ENCODE assay signal across 18 cellular contexts in genomic region chr5:91177085-91177484, GRCh38.
"Had no signal": no experiment of that assay in that cellular context is flagged by ENCODE, and none has a peak within 500 bp of the region (broad histone marks: within the 10 kb centered on the region; RNA-seq: fewer than 3 reads in every experiment).

No MANE protein-coding gene starts in this region.

- H3K4me2 ChIP-seq: hepatocyte had no signal

- H3K27ac ChIP-seq: hepatocyte, left ventricle myocardium inferior, spleen, thyroid gland had no signal

- H3K27me3 ChIP-seq: hepatocyte, spleen, thyroid gland had no signal

- FAIRE-seq: astrocyte, TTC549 had no signal

- H2AFZ ChIP-seq: hepatocyte had no signal

- H3K4me1 ChIP-seq: thyroid gland had no signal

- H3K9me3 ChIP-seq: left ventricle myocardium inferior, spleen, thyroid gland had no signal

- H3K4me3 ChIP-seq: hepatocyte, left ventricle myocardium inferior, spleen, thyroid gland had no signal

- H3K36me3 ChIP-seq: left ventricle myocardium inferior, spleen, thyroid gland had no signal

- DNase-seq: activated CD4-positive, alpha-beta T cell treated with anti-CD3 and anti-CD28 coated beads for 1 hour; activated CD4-positive, alpha-beta T cell treated with anti-CD3 and anti-CD28 coated beads, Interleukin-2, amount 50 U/mL, for 1 hour; activated naive CD4-positive, alpha-beta T cell treated with Interleukin-2 at 50 U/mL for 16 hours; activated naive CD8-positive, alpha-beta T cell treated with anti-CD3 and anti-CD28 coated beads for 36 hours; activated T-cell treated with anti-CD3 and anti-CD28 coated beads, Interleukin-2, amount 50 U/mL, for 1 hour; foreskin fibroblast; left ventricle myocardium inferior; midbrain; natural killer cell; retina; spleen; stimulated activated CD4-positive, alpha-beta T cell treated with anti-CD3 and anti-CD28 coated beads, Interleukin-4, amount 100 ng/mL, for 1 hour; stimulated activated naive CD4-positive, alpha-beta T cell treated with Interleukin-2 at 50 U/mL for 16 hours; T-helper 1 cell; thyroid gland had no signal

- ATAC-seq: natural killer cell had no signal

- H3K79me2 ChIP-seq: hepatocyte had no signal
